1 cellular context compared by ENCODE assay signal in genomic region chr19:46859637-46860124, GRCh38.
TF ChIP-seq lines count a peak whose summit lies in the region.

No MANE protein-coding gene starts in this region.

TF ChIP-seq in A549, 52 proteins besides CTCF, POLR2A, EP300 and RAD21 (continued from another document):
- TF ChIP-seq BCL3 (IDR thresholded peaks at IDR 0.05): peak; percentile 8; the same call in 2 of the 3 replicates
- TF ChIP-seq REST (IDR thresholded peaks at IDR 0.05): no peak
- peak; percentile 92 for TF ChIP-seq KDM1A (IDR thresholded peaks at IDR 0.05; ENCODE audit: low read depth)
- TF ChIP-seq ATOH8 (CRISPR knock-in tag; IDR thresholded peaks at IDR 0.05; ENCODE audit: low read depth): 0 out of 2 replicates have a peak, but pooled peaks have one; percentile 74
- TF ChIP-seq USF2 (IDR thresholded peaks at IDR 0.05): no peak
- 0 out of 2 replicates have a peak, but pooled peaks have one; percentile 42 for TF ChIP-seq EHF (CRISPR knock-in tag; IDR thresholded peaks at IDR 0.05)
- TF ChIP-seq PBX3 (IDR thresholded peaks at IDR 0.05): no peak
